ENCODE assay signal across 1 cellular context in the genomic region with DNA sequence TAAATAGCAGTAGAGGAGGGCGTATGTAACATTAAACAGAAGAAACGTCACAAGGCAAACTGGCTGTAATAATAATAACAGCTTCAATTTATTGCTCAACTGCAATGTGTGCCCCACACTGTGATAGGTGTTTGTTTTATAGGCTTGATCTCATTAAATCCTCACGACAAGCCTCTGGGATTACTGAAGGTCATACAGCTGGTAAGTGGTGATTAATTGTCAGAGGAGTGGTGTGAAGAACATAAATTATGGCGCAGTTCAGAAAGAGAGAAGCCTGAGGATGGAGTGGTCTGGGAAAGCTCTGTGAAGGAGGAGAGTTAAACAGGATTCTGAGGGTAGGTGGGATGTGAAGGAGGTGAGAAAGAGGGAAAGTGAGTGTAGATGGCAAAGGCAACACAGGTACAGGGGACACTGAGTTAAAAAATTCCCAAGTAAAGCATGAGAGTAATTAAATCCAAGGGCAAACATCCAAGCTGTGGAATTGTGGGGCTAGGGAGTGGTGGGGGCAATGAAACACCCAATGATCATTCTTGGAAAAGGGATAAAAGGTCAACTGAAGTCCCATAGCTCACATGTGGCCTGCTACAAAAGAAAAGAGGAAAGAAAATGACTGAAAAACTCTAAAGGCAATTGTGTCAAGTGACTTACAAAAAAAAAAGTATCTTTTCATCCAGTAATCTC.
TF ChIP-seq lines count a peak whose summit lies in the region.

No MANE protein-coding gene starts in this region.

TF ChIP-seq in HEK293, 187 proteins besides CTCF, POLR2A, EP300 and RAD21 (continued from another document and continues in another):
- TF ChIP-seq, protein P1, sequence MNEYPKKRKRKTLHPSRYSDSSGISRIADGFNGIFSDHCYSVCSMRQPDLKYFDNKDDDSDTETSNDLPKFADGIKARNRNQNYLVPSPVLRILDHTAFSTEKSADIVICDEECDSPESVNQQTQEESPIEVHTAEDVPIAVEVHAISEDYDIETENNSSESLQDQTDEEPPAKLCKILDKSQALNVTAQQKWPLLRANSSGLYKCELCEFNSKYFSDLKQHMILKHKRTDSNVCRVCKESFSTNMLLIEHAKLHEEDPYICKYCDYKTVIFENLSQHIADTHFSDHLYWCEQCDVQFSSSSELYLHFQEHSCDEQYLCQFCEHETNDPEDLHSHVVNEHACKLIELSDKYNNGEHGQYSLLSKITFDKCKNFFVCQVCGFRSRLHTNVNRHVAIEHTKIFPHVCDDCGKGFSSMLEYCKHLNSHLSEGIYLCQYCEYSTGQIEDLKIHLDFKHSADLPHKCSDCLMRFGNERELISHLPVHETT (tag by site-specific recombination; IDR thresholded peaks at IDR 0.05) = 0 out of 2 replicates have a peak, but pooled peaks have one; percentile 50
- TF ChIP-seq ZNF600 (tag by site-specific recombination; IDR thresholded peaks at IDR 0.05) (peak; percentile 56; the same call in 1 of the 2 replicates), ZNF843 (tag by site-specific recombination; IDR thresholded peaks at IDR 0.05) (peak; percentile 100), ZNF10 (tag by site-specific recombination; IDR thresholded peaks at IDR 0.05) (peak; percentile 82), ZNF670 (tag by site-specific recombination; IDR thresholded peaks at IDR 0.05; ENCODE audit: low read depth) (no peak), TCF7L2 (IDR thresholded peaks at IDR 0.05; ENCODE audit: borderline replicate concordance, low read depth, low read length) (peak; percentile 64; the same call in 1 of the 2 replicates), ZNF658 (tag by site-specific recombination; IDR thresholded peaks at IDR 0.05) (no peak), ZNF624 (tag by site-specific recombination; IDR thresholded peaks at IDR 0.05) (0 out of 2 replicates have a peak, but pooled peaks have one; percentile 18), ZNF707 (tag by site-specific recombination; IDR thresholded peaks at IDR 0.05) (no peak), ZNF529 (tag by site-specific recombination; IDR thresholded peaks at IDR 0.05; ENCODE audit: insufficient replicate concordance) (no peak), ZNF561 (tag by site-specific recombination; IDR thresholded peaks at IDR 0.05; ENCODE audit: borderline replicate concordance) (peak; percentile 75; the same call in 1 of the 2 replicates), SP3 (tag by site-specific recombination; IDR thresholded peaks at IDR 0.05) (no peak), KLF1 (tag by site-specific recombination; IDR thresholded peaks at IDR 0.05) (0 out of 2 replicates have a peak, but pooled peaks have one; percentile 33), ZNF155 (tag by site-specific recombination; IDR thresholded peaks at IDR 0.05) (no peak), ZNF274 (IDR thresholded peaks at IDR 0.05; ENCODE audit: low read length) (no peak), ZNF274 (tag by site-specific recombination; IDR thresholded peaks at IDR 0.05; ENCODE audit: borderline replicate concordance) (no peak), MYNN (tag by site-specific recombination; IDR thresholded peaks at IDR 0.05; ENCODE audit: borderline replicate concordance) (no peak), ZNF157 (tag by site-specific recombination; IDR thresholded peaks at IDR 0.05) (no peak; the same call in 1 of the 2 replicates), WT1 (tag by site-specific recombination; IDR thresholded peaks at IDR 0.05) (peak; percentile 98), ZNF426 (tag by site-specific recombination; IDR thresholded peaks at IDR 0.05) (no peak; the same call in 1 of the 2 replicates), ZNF560 (tag by site-specific recombination; IDR thresholded peaks at IDR 0.05; ENCODE audit: borderline replicate concordance) (no peak), ZNF837 (tag by site-specific recombination; IDR thresholded peaks at IDR 0.05) (no peak), ZNF555 (tag by site-specific recombination; conservative IDR thresholded peaks at IDR 0.05) (no peak), GLI4 (tag by site-specific recombination; IDR thresholded peaks at IDR 0.05) (no peak), ZNF19 (tag by site-specific recombination; IDR thresholded peaks at IDR 0.05; ENCODE audit: low read depth) (no peak), ZNF544 (tag by site-specific recombination; IDR thresholded peaks at IDR 0.05) (no peak), ZBTB8A (tag by site-specific recombination; IDR thresholded peaks at IDR 0.05) (peak; percentile 91), EGR2 (tag by site-specific recombination; IDR thresholded peaks at IDR 0.05; ENCODE audit: low read depth) (no peak), ZNF132 (tag by site-specific recombination; IDR thresholded peaks at IDR 0.05; ENCODE audit: borderline replicate concordance) (no peak), ZBTB17 (tag by site-specific recombination; IDR thresholded peaks at IDR 0.05) (peak; percentile 92), SCRT1 (tag by site-specific recombination; IDR thresholded peaks at IDR 0.05; ENCODE audit: borderline replicate concordance) (peak; percentile 82), ZNF366 (tag by site-specific recombination; conservative IDR thresholded peaks at IDR 0.05) (peak; percentile 96), ZNF211 (tag by site-specific recombination; IDR thresholded peaks at IDR 0.05; ENCODE audit: low read depth) (no peak), ZNF571 (tag by site-specific recombination; IDR thresholded peaks at IDR 0.05) (no peak)
- TF ChIP-seq, protein P2, sequence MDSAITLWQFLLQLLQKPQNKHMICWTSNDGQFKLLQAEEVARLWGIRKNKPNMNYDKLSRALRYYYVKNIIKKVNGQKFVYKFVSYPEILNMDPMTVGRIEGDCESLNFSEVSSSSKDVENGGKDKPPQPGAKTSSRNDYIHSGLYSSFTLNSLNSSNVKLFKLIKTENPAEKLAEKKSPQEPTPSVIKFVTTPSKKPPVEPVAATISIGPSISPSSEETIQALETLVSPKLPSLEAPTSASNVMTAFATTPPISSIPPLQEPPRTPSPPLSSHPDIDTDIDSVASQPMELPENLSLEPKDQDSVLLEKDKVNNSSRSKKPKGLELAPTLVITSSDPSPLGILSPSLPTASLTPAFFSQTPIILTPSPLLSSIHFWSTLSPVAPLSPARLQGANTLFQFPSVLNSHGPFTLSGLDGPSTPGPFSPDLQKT (IDR thresholded peaks at IDR 0.05; ENCODE audit: borderline replicate concordance, low read depth, low read length) = no peak
- TF ChIP-seq, protein P3, sequence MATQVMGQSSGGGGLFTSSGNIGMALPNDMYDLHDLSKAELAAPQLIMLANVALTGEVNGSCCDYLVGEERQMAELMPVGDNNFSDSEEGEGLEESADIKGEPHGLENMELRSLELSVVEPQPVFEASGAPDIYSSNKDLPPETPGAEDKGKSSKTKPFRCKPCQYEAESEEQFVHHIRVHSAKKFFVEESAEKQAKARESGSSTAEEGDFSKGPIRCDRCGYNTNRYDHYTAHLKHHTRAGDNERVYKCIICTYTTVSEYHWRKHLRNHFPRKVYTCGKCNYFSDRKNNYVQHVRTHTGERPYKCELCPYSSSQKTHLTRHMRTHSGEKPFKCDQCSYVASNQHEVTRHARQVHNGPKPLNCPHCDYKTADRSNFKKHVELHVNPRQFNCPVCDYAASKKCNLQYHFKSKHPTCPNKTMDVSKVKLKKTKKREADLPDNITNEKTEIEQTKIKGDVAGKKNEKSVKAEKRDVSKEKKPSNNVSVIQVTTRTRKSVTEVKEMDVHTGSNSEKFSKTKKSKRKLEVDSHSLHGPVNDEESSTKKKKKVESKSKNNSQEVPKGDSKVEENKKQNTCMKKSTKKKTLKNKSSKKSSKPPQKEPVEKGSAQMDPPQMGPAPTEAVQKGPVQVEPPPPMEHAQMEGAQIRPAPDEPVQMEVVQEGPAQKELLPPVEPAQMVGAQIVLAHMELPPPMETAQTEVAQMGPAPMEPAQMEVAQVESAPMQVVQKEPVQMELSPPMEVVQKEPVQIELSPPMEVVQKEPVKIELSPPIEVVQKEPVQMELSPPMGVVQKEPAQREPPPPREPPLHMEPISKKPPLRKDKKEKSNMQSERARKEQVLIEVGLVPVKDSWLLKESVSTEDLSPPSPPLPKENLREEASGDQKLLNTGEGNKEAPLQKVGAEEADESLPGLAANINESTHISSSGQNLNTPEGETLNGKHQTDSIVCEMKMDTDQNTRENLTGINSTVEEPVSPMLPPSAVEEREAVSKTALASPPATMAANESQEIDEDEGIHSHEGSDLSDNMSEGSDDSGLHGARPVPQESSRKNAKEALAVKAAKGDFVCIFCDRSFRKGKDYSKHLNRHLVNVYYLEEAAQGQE (tag by site-specific recombination; IDR thresholded peaks at IDR 0.05) = no peak
- TF ChIP-seq, protein P4, sequence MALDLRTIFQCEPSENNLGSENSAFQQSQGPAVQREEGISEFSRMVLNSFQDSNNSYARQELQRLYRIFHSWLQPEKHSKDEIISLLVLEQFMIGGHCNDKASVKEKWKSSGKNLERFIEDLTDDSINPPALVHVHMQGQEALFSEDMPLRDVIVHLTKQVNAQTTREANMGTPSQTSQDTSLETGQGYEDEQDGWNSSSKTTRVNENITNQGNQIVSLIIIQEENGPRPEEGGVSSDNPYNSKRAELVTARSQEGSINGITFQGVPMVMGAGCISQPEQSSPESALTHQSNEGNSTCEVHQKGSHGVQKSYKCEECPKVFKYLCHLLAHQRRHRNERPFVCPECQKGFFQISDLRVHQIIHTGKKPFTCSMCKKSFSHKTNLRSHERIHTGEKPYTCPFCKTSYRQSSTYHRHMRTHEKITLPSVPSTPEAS (tag by site-specific recombination; IDR thresholded peaks at IDR 0.05) = peak; percentile 62
- TF ChIP-seq, protein P5, sequence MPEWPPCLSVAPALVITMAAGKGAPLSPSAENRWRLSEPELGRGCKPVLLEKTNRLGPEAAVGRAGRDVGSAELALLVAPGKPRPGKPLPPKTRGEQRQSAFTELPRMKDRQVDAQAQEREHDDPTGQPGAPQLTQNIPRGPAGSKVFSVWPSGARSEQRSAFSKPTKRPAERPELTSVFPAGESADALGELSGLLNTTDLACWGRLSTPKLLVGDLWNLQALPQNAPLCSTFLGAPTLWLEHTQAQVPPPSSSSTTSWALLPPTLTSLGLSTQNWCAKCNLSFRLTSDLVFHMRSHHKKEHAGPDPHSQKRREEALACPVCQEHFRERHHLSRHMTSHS (tag by site-specific recombination; IDR thresholded peaks at IDR 0.05) = peak; percentile 98
- TF ChIP-seq, protein P6, sequence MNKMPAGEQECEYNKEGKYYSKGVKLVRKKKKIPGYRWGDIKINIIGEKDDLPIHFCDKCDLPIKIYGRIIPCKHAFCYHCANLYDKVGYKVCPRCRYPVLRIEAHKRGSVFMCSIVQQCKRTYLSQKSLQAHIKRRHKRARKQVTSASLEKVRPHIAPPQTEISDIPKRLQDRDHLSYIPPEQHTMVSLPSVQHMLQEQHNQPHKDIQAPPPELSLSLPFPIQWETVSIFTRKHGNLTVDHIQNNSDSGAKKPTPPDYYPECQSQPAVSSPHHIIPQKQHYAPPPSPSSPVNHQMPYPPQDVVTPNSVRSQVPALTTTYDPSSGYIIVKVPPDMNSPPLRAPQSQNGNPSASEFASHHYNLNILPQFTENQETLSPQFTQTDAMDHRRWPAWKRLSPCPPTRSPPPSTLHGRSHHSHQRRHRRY (tag by site-specific recombination; IDR thresholded peaks at IDR 0.05) = peak; percentile 96
- TF ChIP-seq, protein P7, sequence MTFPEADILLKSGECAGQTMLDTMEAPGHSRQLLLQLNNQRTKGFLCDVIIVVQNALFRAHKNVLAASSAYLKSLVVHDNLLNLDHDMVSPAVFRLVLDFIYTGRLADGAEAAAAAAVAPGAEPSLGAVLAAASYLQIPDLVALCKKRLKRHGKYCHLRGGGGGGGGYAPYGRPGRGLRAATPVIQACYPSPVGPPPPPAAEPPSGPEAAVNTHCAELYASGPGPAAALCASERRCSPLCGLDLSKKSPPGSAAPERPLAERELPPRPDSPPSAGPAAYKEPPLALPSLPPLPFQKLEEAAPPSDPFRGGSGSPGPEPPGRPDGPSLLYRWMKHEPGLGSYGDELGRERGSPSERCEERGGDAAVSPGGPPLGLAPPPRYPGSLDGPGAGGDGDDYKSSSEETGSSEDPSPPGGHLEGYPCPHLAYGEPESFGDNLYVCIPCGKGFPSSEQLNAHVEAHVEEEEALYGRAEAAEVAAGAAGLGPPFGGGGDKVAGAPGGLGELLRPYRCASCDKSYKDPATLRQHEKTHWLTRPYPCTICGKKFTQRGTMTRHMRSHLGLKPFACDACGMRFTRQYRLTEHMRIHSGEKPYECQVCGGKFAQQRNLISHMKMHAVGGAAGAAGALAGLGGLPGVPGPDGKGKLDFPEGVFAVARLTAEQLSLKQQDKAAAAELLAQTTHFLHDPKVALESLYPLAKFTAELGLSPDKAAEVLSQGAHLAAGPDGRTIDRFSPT (tag by site-specific recombination; IDR thresholded peaks at IDR 0.05) = no peak
- TF ChIP-seq, protein P8, sequence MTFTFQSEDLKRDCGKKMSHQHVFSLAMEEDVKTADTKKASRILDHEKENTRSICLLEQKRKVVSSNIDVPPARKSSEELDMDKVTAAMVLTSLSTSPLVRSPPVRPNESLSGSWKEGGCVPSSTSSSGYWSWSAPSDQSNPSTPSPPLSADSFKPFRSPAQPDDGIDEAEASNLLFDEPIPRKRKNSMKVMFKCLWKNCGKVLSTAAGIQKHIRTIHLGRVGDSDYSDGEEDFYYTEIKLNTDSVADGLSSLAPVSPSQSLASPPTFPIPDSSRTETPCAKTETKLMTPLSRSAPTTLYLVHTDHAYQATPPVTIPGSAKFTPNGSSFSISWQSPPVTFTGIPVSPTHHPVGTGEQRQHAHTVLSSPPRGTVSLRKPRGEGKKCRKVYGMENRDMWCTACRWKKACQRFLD (tag by site-specific recombination; IDR thresholded peaks at IDR 0.05) = no peak
- TF ChIP-seq, protein P9, sequence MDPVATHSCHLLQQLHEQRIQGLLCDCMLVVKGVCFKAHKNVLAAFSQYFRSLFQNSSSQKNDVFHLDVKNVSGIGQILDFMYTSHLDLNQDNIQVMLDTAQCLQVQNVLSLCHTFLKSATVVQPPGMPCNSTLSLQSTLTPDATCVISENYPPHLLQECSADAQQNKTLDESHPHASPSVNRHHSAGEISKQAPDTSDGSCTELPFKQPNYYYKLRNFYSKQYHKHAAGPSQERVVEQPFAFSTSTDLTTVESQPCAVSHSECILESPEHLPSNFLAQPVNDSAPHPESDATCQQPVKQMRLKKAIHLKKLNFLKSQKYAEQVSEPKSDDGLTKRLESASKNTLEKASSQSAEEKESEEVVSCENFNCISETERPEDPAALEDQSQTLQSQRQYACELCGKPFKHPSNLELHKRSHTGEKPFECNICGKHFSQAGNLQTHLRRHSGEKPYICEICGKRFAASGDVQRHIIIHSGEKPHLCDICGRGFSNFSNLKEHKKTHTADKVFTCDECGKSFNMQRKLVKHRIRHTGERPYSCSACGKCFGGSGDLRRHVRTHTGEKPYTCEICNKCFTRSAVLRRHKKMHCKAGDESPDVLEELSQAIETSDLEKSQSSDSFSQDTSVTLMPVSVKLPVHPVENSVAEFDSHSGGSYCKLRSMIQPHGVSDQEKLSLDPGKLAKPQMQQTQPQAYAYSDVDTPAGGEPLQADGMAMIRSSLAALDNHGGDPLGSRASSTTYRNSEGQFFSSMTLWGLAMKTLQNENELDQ (tag by site-specific recombination; IDR thresholded peaks at IDR 0.05; ENCODE audit: low read depth) = peak; percentile 84
